Comparison of ENCODE assay signal across 16 cellular contexts in the genomic region with DNA sequence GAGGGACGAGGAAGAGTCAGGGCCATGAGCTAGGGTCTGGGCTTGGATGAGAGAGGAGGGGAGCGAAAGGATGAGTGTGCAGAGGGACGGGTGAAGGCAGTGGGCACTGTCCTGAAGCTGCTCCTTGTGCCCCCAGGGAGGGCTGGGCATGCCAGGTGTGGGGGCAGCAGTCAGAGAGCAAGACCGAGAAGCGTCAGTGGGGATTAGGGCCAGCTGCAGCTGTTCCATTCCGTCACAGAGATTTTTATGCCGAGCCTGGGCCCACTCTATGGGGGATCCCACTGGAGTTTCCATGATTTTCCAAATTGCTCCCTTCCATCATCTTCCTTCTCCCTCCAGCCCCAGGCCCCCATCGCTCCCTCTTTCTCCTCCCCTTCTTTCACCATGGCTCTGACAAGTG.
DNase-seq lines count a peak whose midpoint lies in the region; ATAC-seq lines count a peak whose summit lies in the region.
"Had no signal": no experiment of that assay in that cellular context is flagged by ENCODE, and none has a peak within 500 bp of the region (broad histone marks: within the 10 kb centered on the region; RNA-seq: fewer than 3 reads in every experiment).

No MANE protein-coding gene starts in this region.

- no peaks in the 10 kb centered on the region for H3K36me3 ChIP-seq in neuronal stem cell (replicated peaks in 1 of 2; ENCODE audit: control insufficient read depth in 2 of 2, insufficient read depth in 2 of 2, low read length in 2 of 2)

- no peak overlapping the region for H2BK5ac ChIP-seq in neuronal stem cell (ENCODE audit: low read length)

- no peak overlapping the region for H2BK12ac ChIP-seq in neuronal stem cell (ENCODE audit: low read length)

- no peak overlapping the region for H4K91ac ChIP-seq in neuronal stem cell (ENCODE audit: low read depth, low read length, poor library complexity)

- peaks cover 0 to 34% (median 3%) of the 10 kb centered on the region in 3 experiments for H3K27me3 ChIP-seq in neuronal stem cell (ENCODE audit: control insufficient read depth in 3 of 3, insufficient read depth in 3 of 3, low read depth in 1 of 3, low read length in 3 of 3)

- peak; percentile 38 for DNase-seq in NCI-H82 (lab: John Stamatoyannopoulos, UW)
- no peak for DNase-seq in NCI-H82 treated with DMSO at 0.1 percent for 48 hours (lab: John Stamatoyannopoulos, UW; ENCODE audit: unreplicated experiment)
- DNase-seq in myocyte (ENCODE audit: low read depth), result peak; percentile 65
- no peak for DNase-seq in neuronal stem cell (ENCODE audit: low spot score)
- DNase-seq in NCI-H446 treated with DMSO at 0.1 percent for 48 hours (lab: John Stamatoyannopoulos, UW), result no peak
- DNase-seq: AML-193; Caco-2; CD4-positive, alpha-beta T cell; HCEC 1CT; IMR-90 had no signal

- H3K27ac ChIP-seq in neuronal stem cell (replicated peaks; ENCODE audit: low read length), result no peak overlapping the region
- H3K27ac ChIP-seq: 22Rv1, A549, C4-2B had no signal

- no peak overlapping the region for H2BK15ac ChIP-seq in neuronal stem cell (ENCODE audit: low read length)

- H3K9me3 ChIP-seq in neuronal stem cell (replicated peaks in 1 of 2; ENCODE audit: control insufficient read depth in 2 of 2, insufficient read depth in 1 of 2, low read depth in 1 of 2, low read length in 2 of 2), result peaks cover 0 to 5% of the 10 kb centered on the region in 2 donors
- H3K9me3 ChIP-seq: A549, Caco-2 had no signal

- ATAC-seq in GM19351 (IDR thresholded peaks at IDR 0.05; ENCODE audit: unreplicated experiment) (no peak), HG03159 (IDR thresholded peaks at IDR 0.05; ENCODE audit: unreplicated experiment) (no peak)
- ATAC-seq: A549, GM23338 had no signal

- no peak overlapping the region for H3K14ac ChIP-seq in neuronal stem cell (ENCODE audit: low read length)

- WGBS in neuronal stem cell (ENCODE audit: extremely low coverage in 2 of 2, insufficient read length in 2 of 2, insufficient replicate concordance in 1 of 2), 2 donors, result no CpG with 5 or more reads among the region's 8 CpGs

- H3K4me1 ChIP-seq in neuronal stem cell (ENCODE audit: control insufficient read depth in 2 of 2, insufficient read depth in 1 of 2, low read depth in 1 of 2, low read length in 2 of 2), result peaks cover 0 to 7% of the 10 kb centered on the region in 2 donors
- H3K4me1 ChIP-seq: A549, Caco-2 had no signal

- no peak overlapping the region for H3K4ac ChIP-seq in neuronal stem cell (ENCODE audit: low read length)

- no peak overlapping the region for H3K4me2 ChIP-seq in neuronal stem cell (ENCODE audit: insufficient read depth, low read length, poor library complexity, severe bottlenecking)
- H3K4me2 ChIP-seq: A549, GM23338 had no signal

- peak overlapping the region; percentile 43 for H2BK120ac ChIP-seq in neuronal stem cell (ENCODE audit: low read depth, low read length)

- no peak overlapping the region for H3K4me3 ChIP-seq in neuronal stem cell (ENCODE audit: low read length in 2 of 2)
- H3K4me3 ChIP-seq: A549, GM23338 had no signal

- peak overlapping the region; percentile 69 for H2AK5ac ChIP-seq in neuronal stem cell (ENCODE audit: low read depth, low read length)

- H3K23ac ChIP-seq in neuronal stem cell (ENCODE audit: low read depth, low read length, poor library complexity), result peak overlapping the region; percentile 67

- no peak overlapping the region for H2AFZ ChIP-seq in neuronal stem cell (ENCODE audit: low read length)
- H2AFZ ChIP-seq: GM23338 had no signal

- no peak overlapping the region for H4K8ac ChIP-seq in neuronal stem cell (ENCODE audit: low read depth, low read length)

- peak overlapping the region; percentile 53 for H3K18ac ChIP-seq in neuronal stem cell (ENCODE audit: low read length)

- peak overlapping the region; percentile 9 for H3K9ac ChIP-seq in neuronal stem cell (ENCODE audit: low read depth, low read length, poor library complexity)

- no peaks in the 10 kb centered on the region for H3K79me1 ChIP-seq in neuronal stem cell (ENCODE audit: low read depth, low read length)

Comparison
In these comparisons a context has a peak if more than half of its experiments do, and no peak if none do; other contexts are left out.
1. DNase-seq: peak in NCI-H82 (single experiment) and myocyte (single experiment); none in NCI-H82 treated with DMSO at 0.1 percent for 48 hours (single experiment), neuronal stem cell (single experiment) and NCI-H446 treated with DMSO at 0.1 percent for 48 hours (single experiment).